Comparison of ENCODE assay signal across 16 cellular contexts in the genomic region with DNA sequence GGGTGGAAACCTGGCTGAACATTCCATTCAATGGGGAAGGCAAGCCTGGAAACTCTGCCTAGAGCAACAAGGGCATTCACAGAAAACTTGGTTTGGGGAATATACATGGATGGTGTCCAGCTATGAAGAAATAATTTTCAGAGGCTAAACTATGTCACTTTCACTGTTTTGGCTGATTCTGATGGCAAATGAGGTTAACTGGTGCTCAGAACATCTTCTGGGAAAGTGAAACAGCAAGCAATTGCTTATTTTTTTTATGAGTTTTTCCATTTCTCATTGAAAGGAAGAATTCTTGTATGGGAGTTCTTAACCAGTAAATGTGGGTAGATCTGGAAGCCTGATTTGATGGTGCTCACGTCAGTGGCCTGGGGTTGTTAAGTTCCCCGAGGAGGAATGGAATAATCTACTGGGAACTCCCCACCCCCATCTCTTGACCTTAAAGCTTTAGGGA.
DNase-seq lines count a peak whose midpoint lies in the region; ATAC-seq and TF ChIP-seq lines count a peak whose summit lies in the region.
"Had no signal": no experiment of that assay in that cellular context is flagged by ENCODE, and none has a peak within 500 bp of the region (broad histone marks: within the 10 kb centered on the region; RNA-seq: fewer than 3 reads in every experiment).

No MANE protein-coding gene starts in this region.

- 41% methylated on average over 2 of the region's 2 CpGs for WGBS in right cardiac atrium

- ATAC-seq in right cardiac atrium: peak; percentile 91 to 94
- ATAC-seq in thoracic aorta (ENCODE audit: insufficient number of reproducible peaks, low FRiP score, low read depth): peak; percentile 70
- ATAC-seq in HG03571 (IDR thresholded peaks at IDR 0.05; ENCODE audit: unreplicated experiment): no peak
- ATAC-seq in GM18873 (IDR thresholded peaks at IDR 0.05; ENCODE audit: low FRiP score, unreplicated experiment): no peak
- ATAC-seq: Panc1, T-cell had no signal

- H3K4me3 ChIP-seq in astrocyte of the spinal cord (ENCODE audit: low read depth, low read length) (no peak overlapping the region), right cardiac atrium (ENCODE audit: low read length) (no peak overlapping the region), thoracic aorta (no peak overlapping the region)
- H3K4me3 ChIP-seq: thyroid gland had no signal

- H3K27me3 ChIP-seq in right cardiac atrium (ENCODE audit: control insufficient read depth, insufficient read depth) (no peaks in the 10 kb centered on the region), thoracic aorta (replicated peaks; ENCODE audit: insufficient read depth) (no peaks in the 10 kb centered on the region)
- H3K27me3 ChIP-seq: thyroid gland had no signal

- in situ Hi-C loops in astrocyte of the spinal cord (cut with HindIII; ENCODE audit: low sequenced_read_pairs): no loop called here

- no peak for TF ChIP-seq CTCF in astrocyte of the spinal cord (IDR thresholded peaks at IDR 0.05; ENCODE audit: low read depth, low read length)
- TF ChIP-seq CTCF in thoracic aorta (IDR thresholded peaks at IDR 0.05): no peak

- H3K9me3 ChIP-seq in right cardiac atrium (ENCODE audit: control insufficient read depth, low read length) (no peaks in the 10 kb centered on the region), thoracic aorta (no peaks in the 10 kb centered on the region)
- H3K9me3 ChIP-seq: thyroid gland had no signal

- no peaks in the 10 kb centered on the region for H3K36me3 ChIP-seq in thoracic aorta
- H3K36me3 ChIP-seq: thyroid gland had no signal

- H3K4me1 ChIP-seq in right cardiac atrium (ENCODE audit: control insufficient read depth, insufficient read depth, low read length) (no peaks in the 10 kb centered on the region), thoracic aorta (ENCODE audit: control insufficient read depth in 1 of 2, low read depth in 2 of 2) (peaks cover 0 to 17% of the 10 kb centered on the region in 2 donors)
- H3K4me1 ChIP-seq: thyroid gland had no signal

- peaks cover 8% of the 10 kb centered on the region for H3K9me3 Mint-ChIP-seq in T-helper 1 cell treated with Interleukin-12 subunit alpha and Interleukin-12 subunit beta and Interleukin-4 antibody, amounts not matched to agents 30 μg/mL and 1 μg/mL, for 36 hours
- H3K9me3 Mint-ChIP-seq: T-cell had no signal

- no peaks in the 10 kb centered on the region for H3K27me3 Mint-ChIP-seq in T-helper 1 cell treated with Interleukin-12 subunit alpha and Interleukin-12 subunit beta and Interleukin-4 antibody, amounts not matched to agents 30 μg/mL and 1 μg/mL, for 36 hours (ENCODE audit: low read depth)
- H3K27me3 Mint-ChIP-seq: T-cell had no signal

- H3K4me1 Mint-ChIP-seq in T-helper 1 cell treated with Interleukin-12 subunit alpha and Interleukin-12 subunit beta and Interleukin-4 antibody, amounts not matched to agents 30 μg/mL and 1 μg/mL, for 36 hours (ENCODE audit: low read depth): peaks cover 7% of the 10 kb centered on the region

- DNase-seq in T-helper 1 cell (no peak), astrocyte of the spinal cord (ENCODE audit: low read depth, low spot score) (peak; percentile 5), right cardiac atrium (peak in 2 of 3 donors; percentile 46 to 50), thoracic aorta (ENCODE audit: low spot score) (no peak)
- no peak for DNase-seq in stimulated activated CD4-positive, alpha-beta T cell treated with anti-CD3 and anti-CD28 coated beads, Interleukin-1b, Interleukin-23, amount 100 ng/mL, for 48 hours
- DNase-seq: activated CD4-positive, CD25-positive, alpha-beta regulatory T cell; dermis blood vessel endothelial cell; NCI-H526; nucleus accumbens; T-cell; thyroid gland had no signal

- H3K36me3 Mint-ChIP-seq in T-helper 1 cell treated with Interleukin-12 subunit alpha and Interleukin-12 subunit beta and Interleukin-4 antibody, amounts not matched to agents 30 μg/mL and 1 μg/mL, for 36 hours (ENCODE audit: low read depth): peaks cover 4% of the 10 kb centered on the region
- H3K36me3 Mint-ChIP-seq: T-cell had no signal

- H3K27ac Mint-ChIP-seq in T-helper 1 cell treated with Interleukin-12 subunit alpha and Interleukin-12 subunit beta and Interleukin-4 antibody, amounts not matched to agents 30 μg/mL and 1 μg/mL, for 36 hours: peak overlapping the region; percentile 1
- H3K27ac Mint-ChIP-seq: T-cell had no signal

- no peak overlapping the region for H3K4me3 Mint-ChIP-seq in T-helper 1 cell treated with Interleukin-12 subunit alpha and Interleukin-12 subunit beta and Interleukin-4 antibody, amounts not matched to agents 30 μg/mL and 1 μg/mL, for 36 hours
- H3K4me3 Mint-ChIP-seq: T-cell had no signal

- intact Hi-C loops in right cardiac atrium (cut with DNase I): no loop called here

- H3K27ac ChIP-seq in right cardiac atrium (ENCODE audit: low read length) (peak overlapping the region; percentile 66), thoracic aorta (peak overlapping the region in 1 of 2 donors; percentile 27)
- H3K27ac ChIP-seq: 22Rv1 had no signal

Comparison
In these comparisons a context has a peak if more than half of its experiments do, and no peak if none do; other contexts are left out.
1. DNase-seq: peak in astrocyte of the spinal cord (single experiment) and right cardiac atrium (2 of 3); none in T-helper 1 cell (0 of 5), thoracic aorta (single experiment) and stimulated activated CD4-positive, alpha-beta T cell treated with anti-CD3 and anti-CD28 coated beads, Interleukin-1b, Interleukin-23, amount 100 ng/mL, for 48 hours (single experiment).
2. ATAC-seq: peak in right cardiac atrium (2 of 2) and thoracic aorta (single experiment); none in HG03571 (single experiment) and GM18873 (single experiment).